24 cellular contexts compared by ENCODE assay signal in genomic region chr18:70149616-70150301, GRCh38.
"Had no signal": no experiment of that assay in that cellular context is flagged by ENCODE, and none has a peak within 500 bp of the region (broad histone marks: within the 10 kb centered on the region; RNA-seq: fewer than 3 reads in every experiment).

No MANE protein-coding gene starts in this region.

- H3K4me3 Mint-ChIP-seq: activated CD4-positive, alpha-beta memory T cell treated with anti-CD3 and anti-CD28 coated beads for 36 hours; activated T-cell treated with anti-CD3 and anti-CD28 coated beads, Interleukin-2, amount 50 U/mL, for 4 hours; naive B cell; nephron progenitor cell; stimulated activated naive B cell treated with anti-CD40 and anti-IgM and Interleukin-4, amounts not matched to agents 10 μg/mL and 1 μg/mL and 100 μg/mL, for 72 hours; T-helper 2 cell treated with Interferon-gamma antibody and Interleukin-4, amounts not matched to agents 5 μg/mL and 100 μg/mL, for 36 hours had no signal

- DNase-seq: activated CD4-positive, alpha-beta memory T cell treated with anti-CD3 and anti-CD28 coated beads for 36 hours; activated CD4-positive, alpha-beta T cell treated with anti-CD3 and anti-CD28 coated beads for 48 hours; activated naive CD4-positive, alpha-beta T cell; activated T-cell treated with anti-CD3 and anti-CD28 coated beads, Interleukin-2, amount 50 U/mL, for 4 hours; colonic mucosa; dorsolateral prefrontal cortex; effector memory CD4-positive, alpha-beta T cell; foreskin fibroblast; hippocampal formation; kidney; left colon; mammary epithelial cell; naive B cell; nephron progenitor cell; pancreas; psoas muscle; stimulated activated CD4-positive, alpha-beta T cell treated with anti-CD3 and anti-CD28 coated beads, Interleukin-15, amount 100 ng/mL, for 24 hours; stimulated activated CD4-positive, alpha-beta T cell treated with anti-CD3 and anti-CD28 coated beads, Interleukin-2, amount 100 ng/mL, for 24 hours; stimulated activated naive B cell treated with anti-CD40 and anti-IgM and Interleukin-4, amounts not matched to agents 10 μg/mL and 1 μg/mL and 100 μg/mL, for 72 hours; T-helper 1 cell; tibial artery had no signal

- H3K27ac Mint-ChIP-seq: activated CD4-positive, alpha-beta memory T cell treated with anti-CD3 and anti-CD28 coated beads for 36 hours; activated naive CD4-positive, alpha-beta T cell treated with anti-CD3 and anti-CD28 coated beads, Interleukin-2, amount 50 U/mL, for 72 hours; nephron progenitor cell; stimulated activated naive B cell treated with anti-CD40 and anti-IgM and Interleukin-4, amounts not matched to agents 10 μg/mL and 1 μg/mL and 100 μg/mL, for 72 hours; T-helper 2 cell treated with Interferon-gamma antibody and Interleukin-4, amounts not matched to agents 5 μg/mL and 100 μg/mL, for 36 hours had no signal

- H3K9me3 Mint-ChIP-seq: activated CD4-positive, alpha-beta memory T cell treated with anti-CD3 and anti-CD28 coated beads for 36 hours; activated naive CD4-positive, alpha-beta T cell treated with anti-CD3 and anti-CD28 coated beads, Interleukin-2, amount 50 U/mL, for 72 hours; activated T-cell treated with anti-CD3 and anti-CD28 coated beads, Interleukin-2, amount 50 U/mL, for 4 hours; nephron progenitor cell; stimulated activated naive B cell treated with anti-CD40 and anti-IgM and Interleukin-4, amounts not matched to agents 10 μg/mL and 1 μg/mL and 100 μg/mL, for 72 hours; T-helper 2 cell treated with Interferon-gamma antibody and Interleukin-4, amounts not matched to agents 5 μg/mL and 100 μg/mL, for 36 hours had no signal

- ATAC-seq: activated CD4-positive, CD25-positive, alpha-beta regulatory T cell treated with anti-CD3 and anti-CD28 coated beads, Interleukin-2, amount 50 U/mL, for 24 hours; activated naive CD4-positive, alpha-beta T cell treated with anti-CD3 and anti-CD28 coated beads, Interleukin-2, amount 50 U/mL, for 72 hours; activated T-cell treated with anti-CD3 and anti-CD28 coated beads, Interleukin-2, amount 50 U/mL, for 4 hours; left colon; psoas muscle; stimulated activated naive B cell treated with anti-CD40 and anti-IgM and Interleukin-4, amounts not matched to agents 10 μg/mL and 1 μg/mL and 100 μg/mL, for 72 hours had no signal

- FAIRE-seq: pancreas had no signal

- H3K27me3 Mint-ChIP-seq: activated CD4-positive, alpha-beta memory T cell treated with anti-CD3 and anti-CD28 coated beads for 36 hours; naive B cell; stimulated activated naive B cell treated with anti-CD40 and anti-IgM and Interleukin-4, amounts not matched to agents 10 μg/mL and 1 μg/mL and 100 μg/mL, for 72 hours had no signal
